ENCODE assay signal across 7 cellular contexts in genomic region chr1:880915-881314, GRCh38. TPM values are rescaled to one million over a fixed set of nuclear protein-coding genes. Genes with fewer than 3 reads are reported as not detected.
"Had no signal": no experiment of that assay in that cellular context is flagged by ENCODE, and none has a peak within 500 bp of the region (broad histone marks: within the 10 kb centered on the region; RNA-seq: fewer than 3 reads in every experiment).

No MANE protein-coding gene starts in this region.

RNA-seq across cellular contexts. Expression of gene SAMD11, which starts 42.8 kb away (rescaled TPM):
- total RNA-seq: activated naive CD4-positive, alpha-beta T cell treated with anti-CD3 and anti-CD28 coated beads for 36 hours; activated naive CD4-positive, alpha-beta T cell treated with anti-CD3 and anti-CD28 coated beads, Interleukin-2, amount 50 U/mL, for 72 hours; activated naive CD8-positive, alpha-beta T cell treated with anti-CD3 and anti-CD28 coated beads for 36 hours; activated T-cell treated with anti-CD3 and anti-CD28 coated beads, Interleukin-2, amount 50 U/mL, for 4 hours; activated T-helper 1 cell treated with anti-CD3 and anti-CD28 coated beads, Interleukin-12 subunit alpha, Interleukin-12 subunit beta, Interleukin-2, Interleukin-4 antibody, amounts not matched to agents 30 ng/mL and 10 ng/mL and 1 ng/mL, durations not matched to agents 14 hours and 24 hours and 36 hours; activated T-helper 17 cell treated with anti-CD3 and anti-CD28 coated beads, Interleukin-2, amount 50 U/mL, for 72 hours; activated T-helper 2 cell treated with anti-CD3 and anti-CD28 coated beads, Interferon-gamma antibody, Interleukin-2, Interleukin-4, amounts not matched to agents 10 μg/mL and 5 μg/mL and 100 μg/mL, durations not matched to agents 14 hours and 24 hours and 36 hours had no signal
